Comparison of ENCODE assay signal across 8 cellular contexts in the genomic region with DNA sequence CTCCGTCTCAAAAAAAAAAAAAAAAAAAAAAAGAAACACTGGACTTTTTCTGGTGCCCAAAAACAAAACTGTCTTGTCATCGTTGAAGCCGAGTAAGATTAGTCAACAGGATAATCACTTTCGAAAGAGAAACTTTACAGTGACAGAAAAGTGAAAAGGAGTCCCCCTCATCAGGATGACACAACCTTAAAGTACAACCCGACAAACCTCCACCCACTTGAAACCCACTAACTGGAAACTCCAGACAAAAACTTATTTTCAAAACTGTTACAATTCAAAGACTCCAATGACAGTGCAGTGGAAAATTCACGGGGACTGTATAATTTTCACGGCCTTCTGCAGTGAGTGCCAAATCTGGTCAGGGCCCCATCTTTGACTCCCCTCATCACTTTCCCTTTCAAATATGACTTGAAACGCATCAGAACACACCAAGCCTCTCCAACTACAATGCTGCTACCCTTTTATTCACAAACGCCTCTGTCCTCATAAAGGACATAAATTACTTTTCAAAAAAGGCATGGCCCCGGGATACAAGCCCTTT. TPM values are rescaled to one million over a fixed set of nuclear protein-coding genes. Genes with fewer than 3 reads are reported as not detected.
DNase-seq lines count a peak whose midpoint lies in the region; ATAC-seq lines count a peak whose summit lies in the region.

No MANE protein-coding gene starts in this region.

- H4K91ac ChIP-seq in trophoblast cell (ENCODE audit: low read depth, low read length) = no peak overlapping the region

- H3K23ac ChIP-seq in trophoblast cell (ENCODE audit: low read length) = no peak overlapping the region

- H3K4ac ChIP-seq in trophoblast cell (ENCODE audit: low read depth, low read length) = peak overlapping the region; percentile 53

- H3K27ac ChIP-seq in BLaER1 (peak overlapping the region; percentile 91), trophoblast cell (ENCODE audit: low read depth, low read length) (no peak overlapping the region)

- peak; percentile 67 for ATAC-seq in GM19467 (IDR thresholded peaks at IDR 0.05; ENCODE audit: unreplicated experiment)
- ATAC-seq in HG03575 (IDR thresholded peaks at IDR 0.05; ENCODE audit: extremely low read depth, insufficient number of reproducible peaks, low FRiP score, unreplicated experiment) = peak; percentile 39

- H3K4me2 ChIP-seq in BLaER1 (peak overlapping the region; percentile 79), trophoblast cell (ENCODE audit: low read length) (peak overlapping the region; percentile 76)

- H3K36me3 ChIP-seq in BLaER1 = no peaks in the 10 kb centered on the region
- no peaks in the 10 kb centered on the region for H3K36me3 ChIP-seq in trophoblast cell (ENCODE audit: control insufficient read depth in 1 of 2, insufficient read depth in 2 of 2, low read length in 2 of 2)

- no peak overlapping the region for H2BK120ac ChIP-seq in trophoblast cell (ENCODE audit: insufficient read depth, low read length, poor library complexity)

- H3K18ac ChIP-seq in trophoblast cell (ENCODE audit: low read length) = no peak overlapping the region

- H3K79me1 ChIP-seq in trophoblast cell (ENCODE audit: low read length) = peaks cover 10% of the 10 kb centered on the region

- no peak overlapping the region for H4K12ac ChIP-seq in trophoblast cell (ENCODE audit: low read depth, low read length)

- H2BK5ac ChIP-seq in trophoblast cell (ENCODE audit: low read depth, low read length, poor library complexity) = no peak overlapping the region

- H2AK5ac ChIP-seq in trophoblast cell (ENCODE audit: low read length) = no peak overlapping the region

- H3K4me3 ChIP-seq in BLaER1 = peak overlapping the region; percentile 98
- H3K4me3 ChIP-seq in trophoblast cell (ENCODE audit: low read depth, low read length) = peak overlapping the region; percentile 75

- WGBS in trophoblast cell (ENCODE audit: extremely low coverage, insufficient coverage, insufficient read length) = no CpG with 5 or more reads among the region's 10 CpGs

- H3K14ac ChIP-seq in trophoblast cell (ENCODE audit: low read length) = no peak overlapping the region

- no peak overlapping the region for H2BK12ac ChIP-seq in trophoblast cell (ENCODE audit: low read length)

- peaks cover 13% of the 10 kb centered on the region for H3K79me2 ChIP-seq in trophoblast cell (ENCODE audit: control insufficient read depth, insufficient read depth, low read length, poor library complexity)

- no peak overlapping the region for H4K8ac ChIP-seq in trophoblast cell (ENCODE audit: low read depth, low read length)

- H3K4me1 ChIP-seq in BLaER1 (peaks cover 42% of the 10 kb centered on the region), trophoblast cell (ENCODE audit: control insufficient read depth in 1 of 2, insufficient read depth in 2 of 2, low read length in 2 of 2) (peaks cover 3 to 4% of the 10 kb centered on the region in 2 experiments)

- H3K9me3 ChIP-seq in BLaER1 (no peaks in the 10 kb centered on the region), trophoblast cell (ENCODE audit: insufficient read depth, low read depth, low read length) (no peaks in the 10 kb centered on the region)

- peaks cover 60% of the 10 kb centered on the region for H4K20me1 ChIP-seq in BLaER1

- 0 out of 2 replicates have a peak, but pooled peaks cover 3% of the 10 kb centered on the region for H3K27me3 ChIP-seq in BLaER1
- no peaks in the 10 kb centered on the region for H3K27me3 ChIP-seq in trophoblast cell (ENCODE audit: insufficient read depth, low read length)

- H3K9ac ChIP-seq in BLaER1 (peak overlapping the region; percentile 95), trophoblast cell (ENCODE audit: low read length) (peak overlapping the region; percentile 59)

- DNase-seq in activated CD4-positive, alpha-beta T cell treated with anti-CD3 and anti-CD28 coated beads, Interleukin-2, amount 50 U/mL, for 4 hours = peak; percentile 36 to 40
- DNase-seq in fibroblast of gingiva (ENCODE audit: low read depth) (peak; percentile 43), trophoblast cell (peak; percentile 26 to 65), cerebellum (ENCODE audit: low spot score) (no peak), NCI-H2227 treated with DMSO at 0.1 percent for 48 hours (lab: John Stamatoyannopoulos, UW) (no peak)

- H2AFZ ChIP-seq in trophoblast cell (ENCODE audit: insufficient read depth, low read length, poor library complexity) = no peak overlapping the region

RNA-seq across cellular contexts. Expression of a gene that starts 1.2 kb away (rescaled TPM):
- 57.3 and 58.2 TPM in 2 replicates for polyA plus RNA-seq in trophoblast cell (2013)
- 169 TPM for total RNA-seq in cerebellum

RNA-seq across cellular contexts. Expression of a gene that starts 50.5 kb away (rescaled TPM):
- polyA plus RNA-seq in trophoblast cell (2013) = 67.0 and 71.4 TPM in 2 replicates
- total RNA-seq in cerebellum = 35.9 TPM

Comparison
In these comparisons a context has a peak if more than half of its experiments do, and no peak if none do; other contexts are left out.
1. DNase-seq: peak in activated CD4-positive, alpha-beta T cell treated with anti-CD3 and anti-CD28 coated beads, Interleukin-2, amount 50 U/mL, for 4 hours (2 of 2), fibroblast of gingiva (single experiment) and trophoblast cell (2 of 2); none in cerebellum (single experiment) and NCI-H2227 treated with DMSO at 0.1 percent for 48 hours (single experiment).